In genomic region chr18:76398899-76399612, GRCh38 we compare ENCODE assay signal across 8 cellular contexts.
DNase-seq lines count a peak whose midpoint lies in the region; ATAC-seq and TF ChIP-seq lines count a peak whose summit lies in the region.

No MANE protein-coding gene starts in this region.

- H3K4me1 ChIP-seq in Karpas-422 (ENCODE audit: low read length) (peaks cover 24% of the 10 kb centered on the region), neuronal stem cell (ENCODE audit: control insufficient read depth in 2 of 2, insufficient read depth in 1 of 2, low read depth in 1 of 2, low read length in 2 of 2) (peaks cover 0 to 5% of the 10 kb centered on the region in 2 donors)

- H3K9me3 ChIP-seq in Karpas-422 (ENCODE audit: low read length) (no peaks in the 10 kb centered on the region), neuronal stem cell (replicated peaks in 1 of 2; ENCODE audit: control insufficient read depth in 2 of 2, insufficient read depth in 1 of 2, low read depth in 1 of 2, low read length in 2 of 2) (no peaks in the 10 kb centered on the region)

- no peak overlapping the region for H3K18ac ChIP-seq in neuronal stem cell (ENCODE audit: low read length)

- H3K4me2 ChIP-seq in Karpas-422 (ENCODE audit: low read depth, low read length, poor library complexity, severe bottlenecking) (peak overlapping the region; percentile 17), neuronal stem cell (ENCODE audit: insufficient read depth, low read length, poor library complexity, severe bottlenecking) (no peak overlapping the region)

- peaks cover 6% of the 10 kb centered on the region for H3K4me1 Mint-ChIP-seq in activated T-helper 1 cell treated with anti-CD3 and anti-CD28 coated beads, Interleukin-12 subunit alpha, Interleukin-12 subunit beta, Interleukin-2, Interleukin-4 antibody, amounts not matched to agents 30 ng/mL and 10 ng/mL and 1 ng/mL, durations not matched to agents 14 hours and 24 hours and 36 hours (ENCODE audit: low read depth)

- no peak overlapping the region for H3K14ac ChIP-seq in neuronal stem cell (ENCODE audit: low read length)

- H3K9ac ChIP-seq in Karpas-422 (ENCODE audit: low read length) (no peak overlapping the region), neuronal stem cell (ENCODE audit: low read depth, low read length, poor library complexity) (no peak overlapping the region)

- H3K79me2 ChIP-seq in Karpas-422 (ENCODE audit: low read length) = peaks cover 94% of the 10 kb centered on the region

- DNase-seq in ELF-1 (ENCODE audit: low read depth, low spot score) (peak; percentile 90), Karpas-422 (peak; percentile 92), RKO (ENCODE audit: low spot score) (peak; percentile 63), fibroblast of pulmonary artery (ENCODE audit: low read depth) (peak; percentile 82), neuronal stem cell (ENCODE audit: low spot score) (peak; percentile 74), substantia nigra (lab: John Stamatoyannopoulos, UW) (peak in 48 of 49 donors; percentile 23 to 90 (median 81))
- DNase-seq in activated T-helper 1 cell treated with anti-CD3 and anti-CD28 coated beads, Interleukin-12 subunit alpha, Interleukin-12 subunit beta, Interleukin-2, Interleukin-4 antibody, amounts not matched to agents 30 ng/mL and 10 ng/mL and 1 ng/mL, durations not matched to agents 14 hours and 24 hours and 36 hours (ENCODE audit: low spot score) = peak; percentile 61

- H2AFZ ChIP-seq in Karpas-422 (ENCODE audit: low read length) = no peak overlapping the region
- no peak overlapping the region for H2AFZ ChIP-seq in neuronal stem cell (ENCODE audit: low read length)

- ATAC-seq in GM21825 (IDR thresholded peaks at IDR 0.05; ENCODE audit: unreplicated experiment) = peak; percentile 85

- no peak overlapping the region for H3K4me3 Mint-ChIP-seq in activated T-helper 1 cell treated with anti-CD3 and anti-CD28 coated beads, Interleukin-12 subunit alpha, Interleukin-12 subunit beta, Interleukin-2, Interleukin-4 antibody, amounts not matched to agents 30 ng/mL and 10 ng/mL and 1 ng/mL, durations not matched to agents 14 hours and 24 hours and 36 hours

- H3K27me3 ChIP-seq in Karpas-422 (ENCODE audit: low read length) = no peaks in the 10 kb centered on the region
- no peaks in the 10 kb centered on the region for H3K27me3 ChIP-seq in neuronal stem cell (ENCODE audit: control insufficient read depth in 3 of 3, insufficient read depth in 3 of 3, low read depth in 1 of 3, low read length in 3 of 3)

- H2BK120ac ChIP-seq in neuronal stem cell (ENCODE audit: low read depth, low read length) = no peak overlapping the region

- no peak overlapping the region for H3K4ac ChIP-seq in neuronal stem cell (ENCODE audit: low read length)

- H2BK15ac ChIP-seq in neuronal stem cell (ENCODE audit: low read length) = no peak overlapping the region

- no peak overlapping the region for H3K27ac ChIP-seq in Karpas-422 (ENCODE audit: low read length)
- no peak overlapping the region for H3K27ac ChIP-seq in neuronal stem cell (replicated peaks; ENCODE audit: low read length)
- no peak overlapping the region for H3K27ac ChIP-seq in substantia nigra (ENCODE audit: low read depth, low read length, poor library complexity, severe bottlenecking)

- H3K27me3 Mint-ChIP-seq in activated T-helper 1 cell treated with anti-CD3 and anti-CD28 coated beads, Interleukin-12 subunit alpha, Interleukin-12 subunit beta, Interleukin-2, Interleukin-4 antibody, amounts not matched to agents 30 ng/mL and 10 ng/mL and 1 ng/mL, durations not matched to agents 14 hours and 24 hours and 36 hours (ENCODE audit: insufficient read depth) = peaks cover 18% of the 10 kb centered on the region

- H3K9me2 ChIP-seq in Karpas-422 (replicated peaks; ENCODE audit: insufficient read depth, low read length) = no peaks in the 10 kb centered on the region

- no peak overlapping the region for H3K27ac Mint-ChIP-seq in activated T-helper 1 cell treated with anti-CD3 and anti-CD28 coated beads, Interleukin-12 subunit alpha, Interleukin-12 subunit beta, Interleukin-2, Interleukin-4 antibody, amounts not matched to agents 30 ng/mL and 10 ng/mL and 1 ng/mL, durations not matched to agents 14 hours and 24 hours and 36 hours

- no peak overlapping the region for H2AK5ac ChIP-seq in neuronal stem cell (ENCODE audit: low read depth, low read length)

- H4K8ac ChIP-seq in neuronal stem cell (ENCODE audit: low read depth, low read length) = no peak overlapping the region

- H4K91ac ChIP-seq in neuronal stem cell (ENCODE audit: low read depth, low read length, poor library complexity) = no peak overlapping the region

- no peaks in the 10 kb centered on the region for H3K9me3 Mint-ChIP-seq in activated T-helper 1 cell treated with anti-CD3 and anti-CD28 coated beads, Interleukin-12 subunit alpha, Interleukin-12 subunit beta, Interleukin-2, Interleukin-4 antibody, amounts not matched to agents 30 ng/mL and 10 ng/mL and 1 ng/mL, durations not matched to agents 14 hours and 24 hours and 36 hours

- TF ChIP-seq CTCF in fibroblast of pulmonary artery (IDR thresholded peaks at IDR 0.05; ENCODE audit: low read length, missing control alignments) = peak; percentile 99

- peaks cover 23% of the 10 kb centered on the region for H3K79me1 ChIP-seq in neuronal stem cell (ENCODE audit: low read depth, low read length)

- no peaks in the 10 kb centered on the region for H3K36me3 ChIP-seq in Karpas-422 (ENCODE audit: insufficient read depth, low read length)
- peaks cover 10 to 28% of the 10 kb centered on the region in 2 donors for H3K36me3 ChIP-seq in neuronal stem cell (replicated peaks in 1 of 2; ENCODE audit: control insufficient read depth in 2 of 2, insufficient read depth in 2 of 2, low read length in 2 of 2)

- intact Hi-C loops in activated T-helper 1 cell treated with anti-CD3 and anti-CD28 coated beads, Interleukin-12 subunit alpha, Interleukin-12 subunit beta, Interleukin-2, Interleukin-4 antibody, amounts not matched to agents 30 ng/mL and 10 ng/mL and 1 ng/mL, durations not matched to agents 14 hours and 24 hours and 36 hours (cut with micrococcal nuclease) = loop anchor here (1.0 to 2.0 kb wide), 6 partner anchors 27 to 404 kb away; no protein-coding TSS in a partner anchor

- peaks cover 92% of the 10 kb centered on the region for H4K20me1 ChIP-seq in Karpas-422 (ENCODE audit: insufficient read depth, low read depth, low read length)

- no peak overlapping the region for H2BK12ac ChIP-seq in neuronal stem cell (ENCODE audit: low read length)

- no peaks in the 10 kb centered on the region for H3K36me3 Mint-ChIP-seq in activated T-helper 1 cell treated with anti-CD3 and anti-CD28 coated beads, Interleukin-12 subunit alpha, Interleukin-12 subunit beta, Interleukin-2, Interleukin-4 antibody, amounts not matched to agents 30 ng/mL and 10 ng/mL and 1 ng/mL, durations not matched to agents 14 hours and 24 hours and 36 hours (ENCODE audit: low read depth)

- no peak overlapping the region for H3K4me3 ChIP-seq in Karpas-422 (ENCODE audit: low read length)
- H3K4me3 ChIP-seq in fibroblast of pulmonary artery (replicated peaks; ENCODE audit: low read depth, low read length) = no peak overlapping the region
- H3K4me3 ChIP-seq in neuronal stem cell (ENCODE audit: low read length in 2 of 2) = no peak overlapping the region

- no CpG with 5 or more reads among the region's 14 CpGs for WGBS in neuronal stem cell (ENCODE audit: extremely low coverage in 2 of 2, insufficient read length in 2 of 2, insufficient replicate concordance in 1 of 2), 2 donors

- no peak overlapping the region for H3K23ac ChIP-seq in neuronal stem cell (ENCODE audit: low read depth, low read length, poor library complexity)

- no peak overlapping the region for H2BK5ac ChIP-seq in neuronal stem cell (ENCODE audit: low read length)
